ENCODE assay signal across 15 cellular contexts in the genomic region with DNA sequence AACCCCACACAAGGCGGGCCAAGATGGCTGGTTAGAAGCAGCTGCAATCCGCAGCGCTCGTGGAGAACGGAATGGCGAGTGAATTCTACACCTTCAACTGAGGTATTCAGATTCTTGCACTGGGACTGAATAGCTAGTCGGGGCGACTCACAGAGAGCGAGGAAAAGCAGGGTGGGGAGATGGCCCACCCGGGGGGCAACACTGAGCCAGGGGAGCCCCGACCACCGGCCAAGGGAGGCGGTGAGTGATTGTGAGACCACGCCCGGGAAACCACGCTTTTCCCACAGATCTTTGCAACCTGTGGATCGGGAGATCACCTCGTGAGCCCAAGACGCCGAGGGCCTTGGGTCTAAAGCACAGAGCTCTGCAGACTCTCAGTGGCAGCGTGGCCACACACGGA. TPM values are rescaled to one million over a fixed set of nuclear protein-coding genes. Genes with fewer than 3 reads are reported as not detected.
DNase-seq lines count a peak whose midpoint lies in the region; ATAC-seq and TF ChIP-seq lines count a peak whose summit lies in the region.
"Had no signal": no experiment of that assay in that cellular context is flagged by ENCODE, and none has a peak within 500 bp of the region (broad histone marks: within the 10 kb centered on the region; RNA-seq: fewer than 3 reads in every experiment).

No MANE protein-coding gene starts in this region.

- 0 out of 2 replicates have a peak, but pooled peaks cover 4% of the 10 kb centered on the region for H3K9me2 ChIP-seq in GM23338 (ENCODE audit: insufficient read depth)

- H3K9me3 ChIP-seq in endodermal cell (ENCODE audit: control insufficient read depth, low read length) (no peaks in the 10 kb centered on the region), testis (no peaks in the 10 kb centered on the region)
- H3K9me3 ChIP-seq: Caco-2 had no signal

- H3K4me3 Mint-ChIP-seq in GM23338 (no peak overlapping the region), WTC11 (no peak overlapping the region), endodermal cell (no peak overlapping the region)
- H3K4me3 Mint-ChIP-seq: CD14-positive monocyte; CD8-positive, alpha-beta memory T cell had no signal

- TF ChIP-seq CTCF in GM23338 (conservative IDR thresholded peaks at IDR 0.05; ENCODE audit: low read depth in 2 of 2) (no peak), WTC11 (IDR thresholded peaks at IDR 0.05) (no peak), endodermal cell (conservative IDR thresholded peaks at IDR 0.05) (no peak), testis (IDR thresholded peaks at IDR 0.05) (no peak)

- no peaks in the 10 kb centered on the region for H3K36me3 ChIP-seq in GM23338 (ENCODE audit: insufficient read depth)
- no peaks in the 10 kb centered on the region for H3K36me3 ChIP-seq in endodermal cell (ENCODE audit: control insufficient read depth, insufficient read depth, low read length)
- H3K36me3 ChIP-seq in testis (ENCODE audit: low read depth, missing control alignments), result no peaks in the 10 kb centered on the region

- no peak overlapping the region for H3K4me2 ChIP-seq in GM23338

- no peaks in the 10 kb centered on the region for H3K9me3 Mint-ChIP-seq in GM23338
- no peaks in the 10 kb centered on the region for H3K9me3 Mint-ChIP-seq in WTC11
- H3K9me3 Mint-ChIP-seq in endodermal cell, result no peaks in the 10 kb centered on the region
- H3K9me3 Mint-ChIP-seq: CD8-positive, alpha-beta memory T cell had no signal

- peaks cover 25% of the 10 kb centered on the region for H3K79me2 ChIP-seq in GM23338 (replicated peaks; ENCODE audit: insufficient read depth)

- H3K36me3 Mint-ChIP-seq in GM23338 (ENCODE audit: low read depth) (peaks cover 3% of the 10 kb centered on the region), WTC11 (peaks cover 7% of the 10 kb centered on the region; the same call in 1 of the 2 replicates), endodermal cell (ENCODE audit: low read depth) (no peaks in the 10 kb centered on the region)

- no peak overlapping the region for H2AFZ ChIP-seq in GM23338

- H3K27me3 Mint-ChIP-seq in GM23338 (ENCODE audit: insufficient read depth, low read depth, poor library complexity) (peaks cover 2% of the 10 kb centered on the region), WTC11 (ENCODE audit: low read depth) (no peaks in the 10 kb centered on the region), endodermal cell (ENCODE audit: insufficient read depth) (no peaks in the 10 kb centered on the region)
- H3K27me3 Mint-ChIP-seq: CD8-positive, alpha-beta memory T cell had no signal

- H3K27me3 ChIP-seq in GM23338 (ENCODE audit: insufficient read depth), result no peaks in the 10 kb centered on the region
- no peaks in the 10 kb centered on the region for H3K27me3 ChIP-seq in endodermal cell (ENCODE audit: control insufficient read depth, insufficient read depth, low read length, poor library complexity, severe bottlenecking)
- H3K27me3 ChIP-seq in testis, result no peaks in the 10 kb centered on the region

- no peaks in the 10 kb centered on the region for H3F3A ChIP-seq in GM23338 (replicated peaks; ENCODE audit: low read depth)

- H3K4me3 ChIP-seq in GM23338 (no peak overlapping the region), endodermal cell (ENCODE audit: low read length) (no peak overlapping the region), testis (no peak overlapping the region)

- intact Hi-C loops in testis (cut with DNase I; ENCODE audit: low total_unique reads), result no loop called here

- H3K9ac ChIP-seq in endodermal cell (ENCODE audit: extremely low read depth, low read length, poor library complexity, severe bottlenecking), result no peak overlapping the region

- H4K20me1 ChIP-seq in GM23338 (replicated peaks; ENCODE audit: insufficient read depth), result peaks cover 8% of the 10 kb centered on the region

- POLR2A ChIA-PET in WTC11 (lab: Charles Lee), result interaction anchor here (3.5 kb wide), 1 partner anchor 17 kb away, joined by 23 read pairs; no protein-coding TSS in a partner anchor

- peaks cover 18% of the 10 kb centered on the region for H3K4me1 Mint-ChIP-seq in GM23338
- H3K4me1 Mint-ChIP-seq in WTC11, result peaks cover 7% of the 10 kb centered on the region; the same call in 1 of the 2 replicates
- H3K4me1 Mint-ChIP-seq in endodermal cell, result peaks cover 6% of the 10 kb centered on the region
- H3K4me1 Mint-ChIP-seq: CD14-positive monocyte had no signal

- ATAC-seq in GM23338, result no peak; the same call in 1 of the 3 replicates
- ATAC-seq in WTC11, result no peak

- 92 to 94% methylated on average over 19 to 22 of the region's 22 CpGs for WGBS in endodermal cell (ENCODE audit: insufficient coverage in 1 of 2, insufficient read length in 1 of 2), 2 experiments
- WGBS in testis, 2 donors, result 76 to 86% methylated on average over 22 of the region's 22 CpGs

- TF ChIP-seq POLR2A in testis (IDR thresholded peaks at IDR 0.05), result no peak

- DNase-seq in GM23338 (ENCODE audit: low spot score) (no peak), WTC11 (ENCODE audit: low spot score) (no peak), endodermal cell (peak; percentile 48), testis (no peak), ureter (ENCODE audit: low spot score) (no peak), AG08395 (ENCODE audit: low spot score) (no peak), UCSD-AML1 (lab: John Stamatoyannopoulos, UW; ENCODE audit: unreplicated experiment) (no peak)
- DNase-seq: ACHN, DMS53, GF-D8 had no signal

- no peaks in the 10 kb centered on the region for H3K4me1 ChIP-seq in GM23338 (ENCODE audit: insufficient read depth)
- H3K4me1 ChIP-seq in endodermal cell (ENCODE audit: control insufficient read depth, insufficient read depth, low read length), result no peaks in the 10 kb centered on the region
- H3K4me1 ChIP-seq in testis, result peaks cover 16% of the 10 kb centered on the region

- no peak overlapping the region; the same call in 1 of the 2 replicates for H3K27ac Mint-ChIP-seq in GM23338
- peak overlapping the region; percentile 70 for H3K27ac Mint-ChIP-seq in WTC11
- H3K27ac Mint-ChIP-seq in endodermal cell, result no peak overlapping the region
- H3K27ac Mint-ChIP-seq: CD14-positive monocyte; CD8-positive, alpha-beta memory T cell had no signal

- CTCF ChIA-PET in WTC11 (lab: Charles Lee), result interaction anchor here (0.8 to 4.7 kb wide), 10 partner anchors 9 to 246 kb away, joined by 3 to 37 read pairs (median 5); partner anchors contain the start of gene BCL2L10

- H3K27ac ChIP-seq in GM23338 (ENCODE audit: low read depth) (0 out of 2 replicates have a peak overlapping the region, but pooled peaks have one; percentile 59), endodermal cell (ENCODE audit: low read depth, low read length) (no peak overlapping the region), testis (peak overlapping the region; percentile 70 to 78)

TF ChIP-seq in GM23338, 12 proteins besides CTCF, POLR2A, EP300 and RAD21 (continues in another document):
- TF ChIP-seq CREB1 (CRISPR knock-in tag; IDR thresholded peaks at IDR 0.05; ENCODE audit: low read depth), result no peak
- TF ChIP-seq STAT1 (IDR thresholded peaks at IDR 0.05; ENCODE audit: unreplicated experiment), result no peak

TF ChIP-seq in WTC11, 78 proteins besides CTCF, POLR2A, EP300 and RAD21 (continues in another document):
- TF ChIP-seq SP1 (CRISPR knock-in tag; conservative IDR thresholded peaks at IDR 0.05), result no peak
- TF ChIP-seq ESRRA (CRISPR knock-in tag; IDR thresholded peaks at IDR 0.05; ENCODE audit: borderline replicate concordance), result no peak
- TF ChIP-seq MLX (CRISPR knock-in tag; IDR thresholded peaks at IDR 0.05), result no peak
- TF ChIP-seq ZNF512 (CRISPR knock-in tag; IDR thresholded peaks at IDR 0.05; ENCODE audit: borderline replicate concordance), result no peak
- no peak for TF ChIP-seq FOXK1 (CRISPR knock-in tag; IDR thresholded peaks at IDR 0.05)
- TF ChIP-seq ZNF138 (CRISPR knock-in tag; conservative IDR thresholded peaks at IDR 0.05), result no peak
- no peak for TF ChIP-seq NFATC4 (CRISPR knock-in tag; IDR thresholded peaks at IDR 0.05)
- no peak for TF ChIP-seq ZNF396 (CRISPR knock-in tag; IDR thresholded peaks at IDR 0.05; ENCODE audit: borderline replicate concordance)

RNA-seq across cellular contexts. Expression of gene GNB5, which starts 28.3 kb away (rescaled TPM):
- total RNA-seq in GM23338 (2014; rRNA removed; shearing (Covaris generic)), result 40.8 and 68.3 TPM in 2 replicates
- polyA plus RNA-seq in GM23338 (2016; fragmentation: Nextera tagmentation; extraction: Ambion mirVana), result 20.1 and 23.0 TPM in 2 replicates
- total RNA-seq in WTC11 (2021), result 37.0 to 48.2 TPM (median 41.4 TPM) in 3 replicates
- total RNA-seq in endodermal cell, result 10 to 100 TPM; 19.1 to 20.7 TPM
- polyA plus RNA-seq in endodermal cell (2013, experiment 1 of 2), result 18.2 TPM
- polyA plus RNA-seq in endodermal cell (2013, experiment 2 of 2), result 15.7 TPM
- total RNA-seq in testis, result 10 to 100 TPM; 65.4 to 82.3 TPM
- polyA plus RNA-seq in testis (ENCODE audit: insufficient read depth, low read depth, low replicate concordance), result 37.1 TPM
- 29.4 TPM for total RNA-seq in ureter

RNA-seq across cellular contexts. Expression of gene BCL2L10, which starts 50.3 kb away (rescaled TPM):
- total RNA-seq in GM23338 (2014; rRNA removed; shearing (Covaris generic)), result 1.6 and 3.3 TPM in 2 replicates
- polyA plus RNA-seq in GM23338 (2016; fragmentation: Nextera tagmentation; extraction: Ambion mirVana) (1.9 and 4.3 TPM in 2 replicates), testis (ENCODE audit: insufficient read depth, low read depth, low replicate concordance) (not detected)
- total RNA-seq in WTC11 (2021) (0.37 to 1.4 TPM (median 0.80 TPM) in 3 replicates), endodermal cell (1 to 10 TPM in 1 of 2 donors, not detected in 1; 1.5 TPM), testis (under 1 TPM; 0.37 to 0.39 TPM), ureter (2.5 TPM)
- polyA plus RNA-seq in endodermal cell (2013, experiment 1 of 2), result not detected
- polyA plus RNA-seq in endodermal cell (2013, experiment 2 of 2), result 0.29 TPM
- total RNA-seq: A172, H7 had no signal
- polyA plus RNA-seq: CD14-positive monocyte had no signal
